Comparison of ENCODE assay signal across 8 cellular contexts in the genomic region with DNA sequence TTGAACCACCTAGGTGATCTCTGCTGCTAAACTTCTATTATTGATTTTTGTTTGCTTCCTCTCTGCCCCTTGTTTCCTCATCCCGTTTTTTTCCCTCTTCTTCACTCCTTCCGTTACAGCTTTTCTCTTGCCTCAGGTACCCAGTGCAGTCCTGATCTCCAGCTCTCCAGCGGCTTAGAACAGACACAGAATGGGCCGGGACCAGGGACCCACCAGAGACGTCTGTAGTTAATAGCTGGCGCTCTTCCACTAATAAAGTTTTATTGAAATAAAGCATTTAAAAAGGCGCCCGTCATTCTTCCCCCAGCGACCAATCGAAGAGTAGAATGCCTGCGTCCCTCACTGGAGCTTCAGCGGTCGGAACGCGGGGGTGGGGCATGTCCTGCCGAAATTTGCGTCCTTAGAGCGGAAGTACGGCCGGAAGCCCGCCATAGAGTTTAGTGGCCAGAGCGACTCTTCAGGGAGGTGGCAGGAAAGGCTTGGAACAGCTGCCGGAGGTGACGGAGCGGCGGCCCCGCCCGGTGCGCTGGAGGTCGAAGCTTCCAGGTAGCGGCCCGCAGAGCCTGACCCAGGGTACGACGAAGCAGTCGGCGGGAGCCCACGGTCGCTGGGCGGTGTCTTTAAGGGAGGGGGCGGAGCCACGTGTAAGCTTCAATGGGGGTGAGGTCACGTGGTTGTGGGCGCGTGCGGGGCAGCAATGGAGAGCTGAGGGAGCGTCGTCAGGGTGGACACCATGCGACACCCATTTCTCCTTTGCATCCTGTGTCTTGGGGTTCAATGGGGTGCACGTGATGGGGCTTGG. TPM values are rescaled to one million over a fixed set of nuclear protein-coding genes. Genes with fewer than 3 reads are reported as not detected.
A peak's percentile ranks its signal among the peaks of the same experiment; 100 is the strongest.
DNase-seq lines count a peak whose midpoint lies in the region; ATAC-seq and TF ChIP-seq lines count a peak whose summit lies in the region.

A gene with protein sequence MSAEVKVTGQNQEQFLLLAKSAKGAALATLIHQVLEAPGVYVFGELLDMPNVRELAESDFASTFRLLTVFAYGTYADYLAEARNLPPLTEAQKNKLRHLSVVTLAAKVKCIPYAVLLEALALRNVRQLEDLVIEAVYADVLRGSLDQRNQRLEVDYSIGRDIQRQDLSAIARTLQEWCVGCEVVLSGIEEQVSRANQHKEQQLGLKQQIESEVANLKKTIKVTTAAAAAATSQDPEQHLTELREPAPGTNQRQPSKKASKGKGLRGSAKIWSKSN (plus strand): TSS at position 440 of the 802 bp plus-strand sequence. CDS start 611 bp downstream, outside the sequence.

- ATAC-seq in HG02884 (IDR thresholded peaks at IDR 0.05; ENCODE audit: unreplicated experiment) (peak; percentile 94), heart right ventricle (peak; percentile 99 to 100 (median 99)), upper lobe of left lung (ENCODE audit: low FRiP score in 2 of 2) (peak; percentile 98 to 99)

- peak within 1 kb of the TSS; percentile 81 to 95 (median 88) for H3K27ac ChIP-seq in heart right ventricle
- H3K27ac ChIP-seq in upper lobe of left lung = peak within 1 kb of the TSS; percentile 86 to 93 (median 90)

- H3K4me3 ChIP-seq in heart right ventricle (peak within 1 kb of the TSS; percentile 40 to 90 (median 64)), upper lobe of left lung (peak within 1 kb of the TSS; percentile 30 to 72 (median 66))

- H3K4me1 ChIP-seq in heart right ventricle = peaks cover 0 to 20% (median 14%) of the 10 kb centered on the region in 9 donors
- H3K4me1 ChIP-seq in upper lobe of left lung = peaks cover 9 to 19% (median 11%) of the 10 kb centered on the region in 4 donors

- peak within 1 kb of the TSS; percentile 91 for H3K4me3 Mint-ChIP-seq in T-helper 1 cell treated with Interleukin-12 subunit alpha and Interleukin-12 subunit beta and Interleukin-4 antibody, amounts not matched to agents 30 μg/mL and 1 μg/mL, for 36 hours

- H3K9me3 ChIP-seq in heart right ventricle = no peaks in the 10 kb centered on the region
- no peaks in the 10 kb centered on the region for H3K9me3 ChIP-seq in upper lobe of left lung

- H3K27me3 ChIP-seq in heart right ventricle = no peaks in the 10 kb centered on the region
- H3K27me3 ChIP-seq in upper lobe of left lung = no peaks in the 10 kb centered on the region

- TF ChIP-seq CTCF in GM13977 (IDR thresholded peaks at IDR 0.05; ENCODE audit: extremely low read depth, insufficient read depth, missing control alignments) (no peak), heart right ventricle (IDR thresholded peaks at IDR 0.05) (no peak), upper lobe of left lung (IDR thresholded peaks at IDR 0.05) (peak in 3 of 6 experiments; percentile 16 to 26 (median 17))

- peaks cover 0 to 36% (median 10%) of the 10 kb centered on the region in 9 donors for H3K36me3 ChIP-seq in heart right ventricle
- peaks cover 0 to 15% (median 13%) of the 10 kb centered on the region in 4 donors for H3K36me3 ChIP-seq in upper lobe of left lung

- DNase-seq in GM13977 (ENCODE audit: low spot score) (peak; percentile 96), NCI-H1694 (lab: John Stamatoyannopoulos, UW) (peak; percentile 99), amniotic stem cell (lab: John Stamatoyannopoulos, UW) (peak; percentile 97), heart right ventricle (peak; percentile 97 to 99), posterior cingulate gyrus (peak; percentile 97 to 100 (median 99)), upper lobe of left lung (peak; percentile 97 to 99)

- H3K9me3 Mint-ChIP-seq in T-helper 1 cell treated with Interleukin-12 subunit alpha and Interleukin-12 subunit beta and Interleukin-4 antibody, amounts not matched to agents 30 μg/mL and 1 μg/mL, for 36 hours = no peaks in the 10 kb centered on the region

- peak in 1 of 4 donors; percentile 75 for TF ChIP-seq POLR2A in upper lobe of left lung (IDR thresholded peaks at IDR 0.05)

- peaks cover 4% of the 10 kb centered on the region for H3K36me3 Mint-ChIP-seq in T-helper 1 cell treated with Interleukin-12 subunit alpha and Interleukin-12 subunit beta and Interleukin-4 antibody, amounts not matched to agents 30 μg/mL and 1 μg/mL, for 36 hours (ENCODE audit: low read depth)

- in situ Hi-C loops in GM13977 (cut with MboI; ENCODE audit: low pct_unique_long_range_greater_than_20kb, low sequenced_read_pairs, unreplicated experiment) = no loop called here

- peak in 2 of 4 donors; percentile 10 to 48 for TF ChIP-seq EP300 in upper lobe of left lung (IDR thresholded peaks at IDR 0.05)

- no peaks in the 10 kb centered on the region for H3K27me3 Mint-ChIP-seq in T-helper 1 cell treated with Interleukin-12 subunit alpha and Interleukin-12 subunit beta and Interleukin-4 antibody, amounts not matched to agents 30 μg/mL and 1 μg/mL, for 36 hours (ENCODE audit: low read depth)

- peak within 1 kb of the TSS; percentile 93 for H3K27ac Mint-ChIP-seq in T-helper 1 cell treated with Interleukin-12 subunit alpha and Interleukin-12 subunit beta and Interleukin-4 antibody, amounts not matched to agents 30 μg/mL and 1 μg/mL, for 36 hours

- 0 to 1% methylated on average over 49 of the region's 49 CpGs for WGBS in heart right ventricle, 2 donors
- 0 to 1% methylated on average over 33 to 34 of the region's 49 CpGs for WGBS in upper lobe of left lung, 2 donors

- intact Hi-C loops in heart right ventricle (cut with DNase I) = loop anchor here in 7 of 10 donors (1.0 to 5.0 kb wide), 6 partner anchors 29 to 62 kb away; partner anchors contain the start of genes ING4 (in 4 of the 7), ZNF384 (in 4 of the 7) and MLF2 (in 1 of the 7)
- intact Hi-C loops in posterior cingulate gyrus (cut with DNase I) = loop anchor here (1.0 to 2.0 kb wide), 2 partner anchors 35 to 61 kb away; partner anchors contain the start of genes ING4 and ZNF384

- peaks cover 17% of the 10 kb centered on the region for H3K4me1 Mint-ChIP-seq in T-helper 1 cell treated with Interleukin-12 subunit alpha and Interleukin-12 subunit beta and Interleukin-4 antibody, amounts not matched to agents 30 μg/mL and 1 μg/mL, for 36 hours (ENCODE audit: low read depth)

RNA-seq across cellular contexts. Expression of the gene that starts here (rescaled TPM):
- total RNA-seq in heart right ventricle (10 to 100 TPM; 67.4 to 89.8 (median 77.9) TPM), upper lobe of left lung (10 to 100 TPM; 36.9 to 70.2 (median 63.0) TPM)
- 10 to 100 TPM; 31.1 to 91.5 TPM for polyA plus RNA-seq in heart right ventricle

Comparison
In these comparisons a context has a peak if more than half of its experiments do, and no peak if none do; other contexts are left out.
1. Peak in every context shown above with its lines: DNase-seq, ATAC-seq, H3K4me3 ChIP-seq and H3K27ac ChIP-seq.